ENCODE assay signal across 19 cellular contexts in genomic region chr2:17124575-17125318, GRCh38.
DNase-seq lines count a peak whose midpoint lies in the region; ATAC-seq and TF ChIP-seq lines count a peak whose summit lies in the region.
"Had no signal": no experiment of that assay in that cellular context is flagged by ENCODE, and none has a peak within 500 bp of the region (broad histone marks: within the 10 kb centered on the region; RNA-seq: fewer than 3 reads in every experiment).

No MANE protein-coding gene starts in this region.

- no peak overlapping the region for H3K4me3 Mint-ChIP-seq in activated T-cell treated with anti-CD3 and anti-CD28 coated beads, Interleukin-2, amount 50 U/mL, for 24 hours
- H3K4me3 Mint-ChIP-seq: CD14-positive monocyte had no signal

- H3K9me3 ChIP-seq in OCI-LY3 (ENCODE audit: insufficient read depth, low read length): no peaks in the 10 kb centered on the region
- H3K9me3 ChIP-seq: SJCRH30 had no signal

- H2AFZ ChIP-seq in OCI-LY3 (ENCODE audit: low read depth, low read length): no peak overlapping the region

- no peak overlapping the region for H3K27ac ChIP-seq in OCI-LY3 (ENCODE audit: low read length)
- H3K27ac ChIP-seq: SJCRH30 had no signal

- H3K27me3 ChIP-seq in OCI-LY3 (ENCODE audit: low read depth, low read length): no peaks in the 10 kb centered on the region
- H3K27me3 ChIP-seq: SJCRH30 had no signal

- no peaks in the 10 kb centered on the region for H3K36me3 ChIP-seq in OCI-LY3 (replicated peaks; ENCODE audit: low read depth, low read length)
- H3K36me3 ChIP-seq: SJCRH30 had no signal

- no peak overlapping the region for H3K27ac Mint-ChIP-seq in activated T-cell treated with anti-CD3 and anti-CD28 coated beads, Interleukin-2, amount 50 U/mL, for 24 hours
- H3K27ac Mint-ChIP-seq: CD14-positive monocyte had no signal

- no peaks in the 10 kb centered on the region for H3K36me3 Mint-ChIP-seq in activated T-cell treated with anti-CD3 and anti-CD28 coated beads, Interleukin-2, amount 50 U/mL, for 24 hours (ENCODE audit: low read depth)
- H3K36me3 Mint-ChIP-seq: CD14-positive monocyte had no signal

- DNase-seq in germinal center (ENCODE audit: low spot score): peak; percentile 18
- no peak for DNase-seq in activated T-cell treated with anti-CD3 and anti-CD28 coated beads, Interleukin-2, amount 50 U/mL, for 24 hours
- DNase-seq in NCI-H774 (lab: John Stamatoyannopoulos, UW): no peak
- no peak for DNase-seq in stimulated activated CD4-positive, alpha-beta T cell treated with anti-CD3 and anti-CD28 coated beads, Interleukin-4, amount 100 ng/mL, for 1 hour
- DNase-seq: GDM1, KG1, NCI-H1092 treated with DMSO at 0.1 percent for 48 hours, NCI-H1694, NCI-H2081, NCI-H2171, NCI-H446, NCI-H526, SJCRH30, T-helper 1 cell had no signal

- H3K4me1 Mint-ChIP-seq in activated T-cell treated with anti-CD3 and anti-CD28 coated beads, Interleukin-2, amount 50 U/mL, for 24 hours (ENCODE audit: low read depth): no peaks in the 10 kb centered on the region

- H3K4me2 ChIP-seq in OCI-LY3 (ENCODE audit: low read length): peak overlapping the region; percentile 18; the same call in 1 of the 2 replicates

- H3K79me2 ChIP-seq in OCI-LY3 (ENCODE audit: low read length): no peaks in the 10 kb centered on the region

- peaks cover 3% of the 10 kb centered on the region for H3K9me3 Mint-ChIP-seq in activated T-cell treated with anti-CD3 and anti-CD28 coated beads, Interleukin-2, amount 50 U/mL, for 24 hours
- H3K9me3 Mint-ChIP-seq: CD14-positive monocyte had no signal

- no peak overlapping the region for H3K9ac ChIP-seq in OCI-LY3 (ENCODE audit: low read length)

- H4K20me1 ChIP-seq in OCI-LY3 (ENCODE audit: insufficient read depth, low read length): no peaks in the 10 kb centered on the region

- ATAC-seq in GM18511 (IDR thresholded peaks at IDR 0.05; ENCODE audit: unreplicated experiment) (peak; percentile 52), GM21717 (IDR thresholded peaks at IDR 0.05; ENCODE audit: unreplicated experiment) (peak; percentile 44), GM21360 (IDR thresholded peaks at IDR 0.05; ENCODE audit: unreplicated experiment) (no peak)

- TF ChIP-seq CTCF in OCI-LY3 (IDR thresholded peaks at IDR 0.05; ENCODE audit: low read depth, low read length): no peak

- H3K4me3 ChIP-seq in OCI-LY3 (ENCODE audit: low read length): no peak overlapping the region
- H3K4me3 ChIP-seq: SJCRH30 had no signal

- H3K27me3 Mint-ChIP-seq in activated T-cell treated with anti-CD3 and anti-CD28 coated beads, Interleukin-2, amount 50 U/mL, for 24 hours: no peaks in the 10 kb centered on the region

- peaks cover 13% of the 10 kb centered on the region for H3K4me1 ChIP-seq in OCI-LY3 (ENCODE audit: low read length)
